In genomic region chr4:189810318-189811181, GRCh38 we compare ENCODE assay signal across 7 cellular contexts.
DNase-seq lines count a peak whose midpoint lies in the region; ATAC-seq, FAIRE-seq and TF ChIP-seq lines count a peak whose summit lies in the region.
"Not testable (repeated sequence)": the region's sequence is repeated elsewhere in the genome, so short reads cannot be mapped to it uniquely, and the experiment has no call there.

No MANE protein-coding gene starts in this region.

- FAIRE-seq in kidney (lab: Jason Lieb, UNC), result not testable (repeated sequence)

- H3K4me3 Mint-ChIP-seq in activated CD4-positive, alpha-beta T cell treated with anti-CD3 and anti-CD28 coated beads for 36 hours, result peak overlapping the region; percentile 51
- H3K4me3 Mint-ChIP-seq in dendritic cell treated with granulocyte-macrophage colony-stimulating factor and Interleukin-4, amounts not matched to agents 40 ng/mL and 50 ng/mL, for 4 days, result peak overlapping the region; percentile 21

- not testable (repeated sequence) for H3K27ac Mint-ChIP-seq in activated CD4-positive, alpha-beta T cell treated with anti-CD3 and anti-CD28 coated beads for 36 hours; dendritic cell treated with granulocyte-macrophage colony-stimulating factor and Interleukin-4, amounts not matched to agents 40 ng/mL and 50 ng/mL, for 4 days

- WGBS in esophagus squamous epithelium, 2 donors, result 75 to 83% methylated on average over 8 to 17 of the region's 75 CpGs

- ATAC-seq in activated CD4-positive, alpha-beta T cell treated with anti-CD3 and anti-CD28 coated beads for 36 hours, result not testable (repeated sequence)

- intact Hi-C loops in activated CD4-positive, alpha-beta T cell treated with anti-CD3 and anti-CD28 coated beads for 36 hours (cut with DNase I, micrococcal nuclease); dendritic cell treated with granulocyte-macrophage colony-stimulating factor and Interleukin-4, amounts not matched to agents 40 ng/mL and 50 ng/mL, for 4 days (cut with micrococcal nuclease); esophagus squamous epithelium (cut with DNase I); kidney (cut with DNase I): not testable (repeated sequence)

- H3K9ac ChIP-seq in kidney (ENCODE audit: low read length in 2 of 2); subcutaneous abdominal adipose tissue (ENCODE audit: low read length in 5 of 5): not testable (repeated sequence)

- CTCF ChIA-PET in activated CD4-positive, alpha-beta T cell treated with anti-CD3 and anti-CD28 coated beads for 36 hours (lab: Charles Lee), result not testable (repeated sequence)

- H3K27ac ChIP-seq in esophagus squamous epithelium, result peak overlapping the region in 3 of 4 donors; percentile 4 to 49 (median 14)
- not testable (repeated sequence) for H3K27ac ChIP-seq in kidney (ENCODE audit: low read depth in 2 of 2, low read length in 2 of 2); subcutaneous abdominal adipose tissue (ENCODE audit: low read depth, low read length)

- H3K27me3 ChIP-seq in esophagus squamous epithelium, result peaks cover 0 to 15% (median 0%) of the 10 kb centered on the region in 4 donors
- H3K27me3 ChIP-seq in subcutaneous abdominal adipose tissue (ENCODE audit: control insufficient read depth in 5 of 5, insufficient read depth in 4 of 5, low read length in 5 of 5), result not testable (repeated sequence)

- peak; percentile 48 for DNase-seq in NCI-H345 (lab: John Stamatoyannopoulos, UW)
- not testable (repeated sequence) for DNase-seq in activated CD4-positive, alpha-beta T cell treated with anti-CD3 and anti-CD28 coated beads for 36 hours; esophagus squamous epithelium (lab: John Stamatoyannopoulos, UW)
- peak; percentile 11 for DNase-seq in amniotic epithelial cell (ENCODE audit: low read depth)
- peak; percentile 55 for DNase-seq in kidney

- not testable (repeated sequence) for TF ChIP-seq CTCF in esophagus squamous epithelium (IDR thresholded peaks at IDR 0.05); kidney (IDR thresholded peaks at IDR 0.05; ENCODE audit: borderline replicate concordance, extremely low read depth, insufficient read depth)

- not testable (repeated sequence) for H3K36me3 Mint-ChIP-seq in activated CD4-positive, alpha-beta T cell treated with anti-CD3 and anti-CD28 coated beads for 36 hours (ENCODE audit: low read depth); dendritic cell treated with granulocyte-macrophage colony-stimulating factor and Interleukin-4, amounts not matched to agents 40 ng/mL and 50 ng/mL, for 4 days (ENCODE audit: low read depth)

- not testable (repeated sequence) for H3K36me3 ChIP-seq in esophagus squamous epithelium; kidney (ENCODE audit: control insufficient read depth in 1 of 2, insufficient read depth in 2 of 2, low read length in 2 of 2); subcutaneous abdominal adipose tissue (ENCODE audit: control insufficient read depth in 5 of 5, insufficient read depth in 5 of 5, low read length in 5 of 5)

- POLR2A ChIA-PET in activated CD4-positive, alpha-beta T cell treated with anti-CD3 and anti-CD28 coated beads for 36 hours (lab: Charles Lee), result not testable (repeated sequence)

- not testable (repeated sequence) for H3K4me1 Mint-ChIP-seq in activated CD4-positive, alpha-beta T cell treated with anti-CD3 and anti-CD28 coated beads for 36 hours; dendritic cell treated with granulocyte-macrophage colony-stimulating factor and Interleukin-4, amounts not matched to agents 40 ng/mL and 50 ng/mL, for 4 days (ENCODE audit: low read depth)

- not testable (repeated sequence) for TF ChIP-seq POLR2A in esophagus squamous epithelium (IDR thresholded peaks at IDR 0.05)

- H3K4me3 ChIP-seq in esophagus squamous epithelium (peak overlapping the region in 2 of 4 donors; percentile 25 to 38), kidney (ENCODE audit: low read length in 2 of 2) (peak overlapping the region in 1 of 2 donors; percentile 55), subcutaneous abdominal adipose tissue (ENCODE audit: low read depth in 1 of 5, low read length in 5 of 5) (peak overlapping the region in 3 of 5 donors; percentile 10 to 48 (median 28))

- not testable (repeated sequence) for H3K4me1 ChIP-seq in esophagus squamous epithelium; kidney (ENCODE audit: control insufficient read depth in 1 of 2, insufficient read depth in 1 of 2, low read depth in 1 of 2, low read length in 2 of 2); subcutaneous abdominal adipose tissue (ENCODE audit: control insufficient read depth in 5 of 5, insufficient read depth in 5 of 5, low read length in 5 of 5)

- peaks cover 0 to 40% (median 5%) of the 10 kb centered on the region in 3 donors for H3K9me3 ChIP-seq in esophagus squamous epithelium
- H3K9me3 ChIP-seq in kidney (ENCODE audit: control insufficient read depth in 1 of 2, low read length in 2 of 2), result not testable (repeated sequence)
- peaks cover 0 to 28% (median 17%) of the 10 kb centered on the region in 5 donors for H3K9me3 ChIP-seq in subcutaneous abdominal adipose tissue (ENCODE audit: control insufficient read depth in 5 of 5, low read length in 5 of 5)

- H3K9me3 Mint-ChIP-seq in activated CD4-positive, alpha-beta T cell treated with anti-CD3 and anti-CD28 coated beads for 36 hours (ENCODE audit: low read depth), result not testable (repeated sequence)
- H3K9me3 Mint-ChIP-seq in dendritic cell treated with granulocyte-macrophage colony-stimulating factor and Interleukin-4, amounts not matched to agents 40 ng/mL and 50 ng/mL, for 4 days, result peaks cover 30% of the 10 kb centered on the region

- H3K27me3 Mint-ChIP-seq in activated CD4-positive, alpha-beta T cell treated with anti-CD3 and anti-CD28 coated beads for 36 hours, result not testable (repeated sequence)
- peaks cover 12% of the 10 kb centered on the region for H3K27me3 Mint-ChIP-seq in dendritic cell treated with granulocyte-macrophage colony-stimulating factor and Interleukin-4, amounts not matched to agents 40 ng/mL and 50 ng/mL, for 4 days
